In genomic region chr7:96075510-96076349, GRCh38 we compare ENCODE assay signal across 8 cellular contexts.
DNase-seq lines count a peak whose midpoint lies in the region; ATAC-seq and TF ChIP-seq lines count a peak whose summit lies in the region.

No MANE protein-coding gene starts in this region.

- H3K27me3 ChIP-seq in GM06990 (replicated peaks; ENCODE audit: control insufficient read depth, insufficient read depth, low read length) (no peaks in the 10 kb centered on the region), SU-DHL-6 (ENCODE audit: low read length) (no peaks in the 10 kb centered on the region), adrenal gland (peaks cover 8% of the 10 kb centered on the region)

- H3K9me2 ChIP-seq in SU-DHL-6 (replicated peaks; ENCODE audit: insufficient read depth, low read length) = no peaks in the 10 kb centered on the region

- TF ChIP-seq POLR2A in NB4 (IDR thresholded peaks at IDR 0.05; ENCODE audit: extremely low read depth, insufficient read length) = no peak
- TF ChIP-seq POLR2A in adrenal gland (IDR thresholded peaks at IDR 0.05) = no peak

- ATAC-seq in left ventricle myocardium superior = peak; percentile 98

- CTCF ChIA-PET in HEK293T (lab: Yijun Ruan, JAX) = interaction anchor here (0.6 to 0.7 kb wide), 3 partner anchors 108 to 332 kb away, joined by 3 to 4 read pairs (median 3); no protein-coding TSS in a partner anchor

- H3K4me1 ChIP-seq in adrenal gland (replicated peaks in 1 of 2) = peaks cover 6% of the 10 kb centered on the region in 2 donors

- no peaks in the 10 kb centered on the region for H3F3A ChIP-seq in SU-DHL-6 (ENCODE audit: insufficient read depth)

- 3 to 6% (median 4%) methylated on average over 15 to 47 of the region's 47 CpGs for WGBS in adrenal gland, 4 donors

- no peaks in the 10 kb centered on the region for H4K20me1 ChIP-seq in SU-DHL-6 (ENCODE audit: low read depth, low read length)

- H2AFZ ChIP-seq in SU-DHL-6 (ENCODE audit: low read depth, low read length, severe bottlenecking) = peak overlapping the region; percentile 84

- H3K4me3 ChIP-seq in GM06990 (replicated peaks; ENCODE audit: low read depth, low read length) (peak overlapping the region; percentile 46), NB4 (ENCODE audit: low read depth, low read length) (no peak overlapping the region), SU-DHL-6 (ENCODE audit: insufficient read depth, low read length, poor library complexity, severe bottlenecking) (peak overlapping the region; percentile 51), adrenal gland (peak overlapping the region in 2 of 4 donors; percentile 24 to 57)

- H3K27ac ChIP-seq in SU-DHL-6 (ENCODE audit: low read depth, low read length) (no peak overlapping the region), adrenal gland (no peak overlapping the region)

- peak overlapping the region; percentile 30; the same call in 1 of the 2 replicates for H3K9ac ChIP-seq in SU-DHL-6 (ENCODE audit: low read length)

- H3K9me3 ChIP-seq in SU-DHL-6 (ENCODE audit: insufficient read depth, low read length) = no peaks in the 10 kb centered on the region
- H3K9me3 ChIP-seq in adrenal gland (replicated peaks in 1 of 3) = no peaks in the 10 kb centered on the region

- peak; percentile 23 for DNase-seq in GM06990 (ENCODE audit: extremely low read depth, insufficient read length)
- DNase-seq in HEK293T (ENCODE audit: extremely low spot score) = peak; percentile 77
- peak; percentile 46 for DNase-seq in NB4 (ENCODE audit: low read depth)
- peak; percentile 49 to 74 (median 66) for DNase-seq in adrenal gland
- peak; percentile 68 for DNase-seq in left ventricle myocardium superior
- peak; percentile 87 for DNase-seq in posterior vena cava (ENCODE audit: low spot score)
- DNase-seq in cortex of kidney (lab: John Stamatoyannopoulos, UW) = no peak

- H3K79me2 ChIP-seq in SU-DHL-6 (ENCODE audit: insufficient read depth, low read length) = no peaks in the 10 kb centered on the region

- H3K4me2 ChIP-seq in SU-DHL-6 (ENCODE audit: low read depth, low read length, poor library complexity, severe bottlenecking) = peak overlapping the region; percentile 69

- POLR2A ChIA-PET in HEK293T (lab: Yijun Ruan, JAX) = no interaction called here

- intact Hi-C loops in adrenal gland (cut with DNase I) = loop anchor here (5.0 to 10.0 kb wide), 2 partner anchors 949 to 952 kb away; partner anchors contain the start of gene DLX5 (in 1 of the 2)
- intact Hi-C loops in left ventricle myocardium superior (cut with micrococcal nuclease) = no loop called here
- intact Hi-C loops in posterior vena cava (cut with DNase I) = loop anchor here in 1 of 2 donors (5.0 kb wide), 1 partner anchor 952 kb away; no protein-coding TSS in a partner anchor

- H3K36me3 ChIP-seq in GM06990 (ENCODE audit: control insufficient read depth, insufficient read depth, low read length) (no peaks in the 10 kb centered on the region), SU-DHL-6 (ENCODE audit: low read length) (no peaks in the 10 kb centered on the region), adrenal gland (replicated peaks in 1 of 2) (no peaks in the 10 kb centered on the region)

- peak; percentile 85 for TF ChIP-seq CTCF in GM06990 (IDR thresholded peaks at IDR 0.05; ENCODE audit: insufficient read depth, low read length, poor library complexity, severe bottlenecking)
- TF ChIP-seq CTCF in NB4 (IDR thresholded peaks at IDR 0.05; ENCODE audit: low read depth, low read length) = peak; percentile 82
- TF ChIP-seq CTCF in SU-DHL-6 (IDR thresholded peaks at IDR 0.05; ENCODE audit: insufficient read depth, low read length, poor library complexity, severe bottlenecking) = peak; percentile 93
- peak; percentile 49 to 83 (median 72) for TF ChIP-seq CTCF in adrenal gland (IDR thresholded peaks at IDR 0.05)

TF ChIP-seq in HEK293T, 16 proteins besides CTCF, POLR2A, EP300 and RAD21:
- no peak for TF ChIP-seq LEF1 (IDR thresholded peaks at IDR 0.05; ENCODE audit: borderline replicate concordance)
- TF ChIP-seq ARNT (IDR thresholded peaks at IDR 0.05) = no peak
- no peak for TF ChIP-seq FOXA1 (IDR thresholded peaks at IDR 0.05)
- no peak for TF ChIP-seq FOXM1 (IDR thresholded peaks at IDR 0.05; ENCODE audit: borderline replicate concordance)
- no peak for TF ChIP-seq SUZ12 (IDR thresholded peaks at IDR 0.05)
- no peak for TF ChIP-seq NFRKB (IDR thresholded peaks at IDR 0.05)
- TF ChIP-seq ELF4 (IDR thresholded peaks at IDR 0.05) = no peak
- TF ChIP-seq SP1 (IDR thresholded peaks at IDR 0.05) = no peak
- TF ChIP-seq PKNOX1 (IDR thresholded peaks at IDR 0.05) = no peak
- TF ChIP-seq TARDBP (IDR thresholded peaks at IDR 0.05) = no peak
- no peak for TF ChIP-seq BHLHE40 (IDR thresholded peaks at IDR 0.05; ENCODE audit: borderline replicate concordance)
- no peak; the same call in 1 of the 2 replicates for TF ChIP-seq L3MBTL2 (conservative IDR thresholded peaks at IDR 0.05)
- no peak for TF ChIP-seq HDGF (IDR thresholded peaks at IDR 0.05; ENCODE audit: borderline replicate concordance)
- TF ChIP-seq ZNF384 (IDR thresholded peaks at IDR 0.05) = no peak
- no peak for TF ChIP-seq FOXK2 (IDR thresholded peaks at IDR 0.05)
- TF ChIP-seq CTBP1 (IDR thresholded peaks at IDR 0.05; ENCODE audit: borderline replicate concordance) = no peak
